ENCODE assay signal across 8 cellular contexts in the genomic region with DNA sequence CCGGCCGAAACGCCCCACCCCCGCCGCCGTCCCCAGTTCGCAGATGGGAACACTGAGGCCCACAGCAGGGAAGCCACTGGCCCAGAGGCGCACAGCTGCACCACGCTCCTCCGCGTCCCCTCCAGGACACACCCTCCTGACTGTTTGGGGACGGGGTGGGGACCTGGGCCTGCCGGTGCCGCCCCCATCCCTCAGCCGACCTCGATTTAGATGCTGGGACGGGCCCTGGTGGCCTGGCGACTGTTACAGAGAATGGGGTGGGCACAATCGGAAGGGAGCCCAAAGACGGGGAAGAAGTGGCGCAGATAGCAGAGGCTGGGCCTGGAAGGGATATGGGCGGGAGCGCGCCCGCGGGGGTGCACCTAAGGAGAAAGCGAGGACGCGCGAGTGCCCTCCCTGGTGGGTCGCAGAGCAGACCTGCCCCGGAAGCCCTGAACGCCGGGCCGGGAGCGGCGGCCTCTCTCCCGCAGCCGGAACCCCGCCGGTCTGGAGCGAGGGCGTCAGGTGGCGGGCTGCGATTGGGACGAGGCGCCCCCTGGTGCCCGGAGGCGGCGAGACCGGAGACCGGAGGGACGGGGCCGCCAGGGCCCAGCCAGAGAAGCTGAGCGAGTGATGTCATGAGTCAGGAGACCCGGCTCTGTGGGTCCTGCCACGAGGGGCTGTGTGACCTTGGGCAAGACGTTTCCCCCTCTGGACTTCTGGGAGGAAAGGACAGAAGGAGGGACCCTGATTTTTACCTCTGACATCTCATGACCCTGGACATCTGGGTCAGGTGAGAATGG.
DNase-seq lines count a peak whose midpoint lies in the region; ATAC-seq and TF ChIP-seq lines count a peak whose summit lies in the region.

No MANE protein-coding gene starts in this region.

- no TSS peak for BruUV-seq in PC-9 (replicated peaks; lab: Mats Ljungman, UMichigan)

- H3K4me2 ChIP-seq in PC-9, result peak overlapping the region; percentile 79

- peak; percentile 82 for ATAC-seq in GM19455 (IDR thresholded peaks at IDR 0.05; ENCODE audit: unreplicated experiment)
- peak; percentile 84 for ATAC-seq in stimulated activated naive CD8-positive, alpha-beta T cell treated with anti-CD3 and anti-CD28 coated beads, Interleukin-15, Interleukin-2, amounts not matched to agents 100 U/mL and 50 U/mL, for 24 hours

- peaks cover 71% of the 10 kb centered on the region for H3K4me1 ChIP-seq in PC-9 (replicated peaks; ENCODE audit: insufficient read depth)

- in situ Hi-C loops in Caki2 (cut with HindIII; ENCODE audit: low pct_unique_long_range_greater_than_20kb, low sequenced_read_pairs), result no loop called here

- H3K27me3 ChIP-seq in HL-60 (ENCODE audit: insufficient read depth, poor library complexity, severe bottlenecking) (peaks cover 13% of the 10 kb centered on the region), PC-9 (ENCODE audit: insufficient read depth, low read depth) (no peaks in the 10 kb centered on the region)

- peak; percentile 60 for TF ChIP-seq CTCF in HL-60 (IDR thresholded peaks at IDR 0.05; ENCODE audit: insufficient read depth, low read length)
- peak; percentile 90 for TF ChIP-seq CTCF in PC-9 (conservative IDR thresholded peaks at IDR 0.05)
- peak; percentile 56 for TF ChIP-seq CTCF in fibroblast of pulmonary artery (IDR thresholded peaks at IDR 0.05; ENCODE audit: low read length, missing control alignments)
- peak; percentile 85 to 91 (median 91) for TF ChIP-seq CTCF in nephron (IDR thresholded peaks at IDR 0.05; ENCODE audit: unreplicated experiment in 3 of 3)

- CTCF ChIA-PET in PC-9 (lab: Charles Lee), result interaction anchor here (0.6 to 1.1 kb wide), 2 partner anchors 10 to 487 kb away, joined by 3 to 4 read pairs; no protein-coding TSS in a partner anchor

- H3K9me3 Mint-ChIP-seq in nephron, result no peaks in the 10 kb centered on the region

- no peaks in the 10 kb centered on the region for H3K36me3 ChIP-seq in PC-9 (ENCODE audit: low read depth)

- DNase-seq in Caki2 (ENCODE audit: low read depth), result peak; percentile 88
- DNase-seq in HL-60 (ENCODE audit: low read depth in 1 of 2, low spot score in 1 of 2), result peak; percentile 77 to 82
- DNase-seq in PC-9, result peak; percentile 65 to 91
- peak; percentile 79 to 82 for DNase-seq in activated T-helper 1 cell treated with anti-CD3 and anti-CD28 coated beads, Interleukin-2, amount 50 U/mL, for 16 hours (ENCODE audit: low read depth in 1 of 2, low spot score in 1 of 2)
- peak; percentile 66 for DNase-seq in fibroblast of pulmonary artery (ENCODE audit: low read depth)
- peak; percentile 93 for DNase-seq in stimulated activated naive CD8-positive, alpha-beta T cell treated with anti-CD3 and anti-CD28 coated beads, Interleukin-15, Interleukin-2, amounts not matched to agents 100 U/mL and 50 U/mL, for 24 hours

- peak overlapping the region; percentile 87 to 91 (median 88) for H3K4me3 Mint-ChIP-seq in nephron

- no peaks in the 10 kb centered on the region for H3K4me1 Mint-ChIP-seq in nephron

- H3K4me3 ChIP-seq in HL-60 (replicated peaks; ENCODE audit: insufficient read depth, low read length) (peak overlapping the region; percentile 69), PC-9 (peak overlapping the region; percentile 79), fibroblast of pulmonary artery (replicated peaks; ENCODE audit: low read depth, low read length) (peak overlapping the region; percentile 61)

- POLR2A ChIA-PET in PC-9 (lab: Charles Lee; ENCODE audit: unreplicated experiment), result no interaction called here

- no peaks in the 10 kb centered on the region for H4K20me1 ChIP-seq in PC-9 (ENCODE audit: insufficient read depth)

- H3K9me2 ChIP-seq in PC-9 (ENCODE audit: insufficient read depth), result no peaks in the 10 kb centered on the region

- peaks cover 39% of the 10 kb centered on the region for H3K27me3 Mint-ChIP-seq in nephron (ENCODE audit: low read depth)

- peak overlapping the region; percentile 59 for H3K27ac ChIP-seq in HL-60 (replicated peaks)
- peak overlapping the region; percentile 50 for H3K27ac ChIP-seq in PC-9

- intact Hi-C loops in PC-9 (cut with micrococcal nuclease; ENCODE audit: unreplicated experiment), result loop anchor here (5.0 to 10.0 kb wide), 7 partner anchors 47 to 460 kb away; a partner anchor contains a TSS

- H3K36me3 Mint-ChIP-seq in nephron (ENCODE audit: low read depth), result no peaks in the 10 kb centered on the region

- H3K79me2 ChIP-seq in PC-9 (ENCODE audit: low read depth), result peaks cover 25% of the 10 kb centered on the region

- peak overlapping the region; percentile 80 for H2AFZ ChIP-seq in PC-9

- H3F3A ChIP-seq in PC-9 (ENCODE audit: insufficient read depth, low read depth), result peaks cover 54% of the 10 kb centered on the region

- peak overlapping the region in 2 of 3 experiments; percentile 46 to 72 for H3K27ac Mint-ChIP-seq in nephron

- no peaks in the 10 kb centered on the region for H3K9me3 ChIP-seq in PC-9 (ENCODE audit: insufficient read depth, low read depth)

Comparison
In these comparisons a context has a peak if more than half of its experiments do, and no peak if none do; other contexts are left out.
1. Peak in every context shown above with its lines: DNase-seq, ATAC-seq, H3K4me3 ChIP-seq and H3K27ac ChIP-seq.